8 cellular contexts compared by ENCODE assay signal in genomic region chr3:187742351-187743171, GRCh38. TPM values are rescaled to one million over a fixed set of nuclear protein-coding genes. Genes with fewer than 3 reads are reported as not detected.
DNase-seq lines count a peak whose midpoint lies in the region; ATAC-seq, FAIRE-seq and TF ChIP-seq lines count a peak whose summit lies in the region.

No MANE protein-coding gene starts in this region.

- WGBS in K562 (ENCODE audit: insufficient coverage, low coverage, missing lambda C conversion rate), result 28% methylated on average over 13 of the region's 13 CpGs

- H3K79me2 ChIP-seq in MM.1S (ENCODE audit: low read length) (no peaks in the 10 kb centered on the region), K562 (ENCODE audit: control insufficient read depth, insufficient read depth, low read length) (peaks cover 47% of the 10 kb centered on the region)

- TF ChIP-seq RAD21 in K562 (CRISPR knock-in tag; conservative IDR thresholded peaks at IDR 0.05 in 1 of 2, IDR thresholded peaks at IDR 0.05 in 1 of 2), result no peak; a peak in 1 of 4 replicates

- H3K4me3 ChIP-seq in MM.1S (ENCODE audit: low read length), result no peak overlapping the region
- peak overlapping the region; percentile 87 for H3K4me3 ChIP-seq in K562

- POLR2A ChIA-PET in K562 (lab: Yijun Ruan, JAX), result interaction anchor here (0.6 to 1.5 kb wide), 4 partner anchors 14 to 556 kb away, joined by 3 read pairs; no protein-coding TSS in a partner anchor

- H3K36me3 ChIP-seq in MM.1S (replicated peaks; ENCODE audit: insufficient read depth, low read length) (no peaks in the 10 kb centered on the region), K562 (ENCODE audit: control insufficient read depth, insufficient read depth, low read length) (no peaks in the 10 kb centered on the region)

- H2AFZ ChIP-seq in MM.1S (ENCODE audit: low read length), result no peak overlapping the region
- peak overlapping the region; percentile 43 for H2AFZ ChIP-seq in K562 (ENCODE audit: low read depth, low read length)

- intact Hi-C loops in K562 (cut with micrococcal nuclease), result loop anchor here (5.0 to 10.0 kb wide), 5 partner anchors 172 to 1002 kb away; no protein-coding TSS in a partner anchor

- TF ChIP-seq CTCF in MM.1S (IDR thresholded peaks at IDR 0.05; ENCODE audit: low read length), result 0 out of 2 replicates have a peak, but pooled peaks have one; percentile 2
- no peak for TF ChIP-seq CTCF in K562 (IDR thresholded peaks at IDR 0.05 in 2 of 3, conservative IDR thresholded peaks at IDR 0.05 in 1 of 3; ENCODE audit: insufficient read depth in 2 of 3, low read depth in 1 of 3, low read length in 3 of 3)

- no peak overlapping the region for H3K27ac ChIP-seq in MM.1S (ENCODE audit: low read length)
- peak overlapping the region; percentile 95 for H3K27ac ChIP-seq in K562 (ENCODE audit: extremely low read depth, low read depth, low read length)

- no TSS peak for BruUV-seq in K562 (replicated peaks; lab: Mats Ljungman, UMichigan)

- H3K27me3 ChIP-seq in MM.1S (replicated peaks; ENCODE audit: insufficient read depth, low read length) (peaks cover 21% of the 10 kb centered on the region), K562 (ENCODE audit: control insufficient read depth in 2 of 2, insufficient read depth in 2 of 2, low read length in 2 of 2) (peaks cover 0 to 8% of the 10 kb centered on the region in 2 experiments; a peak in 1 of 5 replicates)

- H3K4me2 ChIP-seq in MM.1S (ENCODE audit: low read depth, low read length) (peak overlapping the region; percentile 92; the same call in 1 of the 2 replicates), K562 (ENCODE audit: insufficient read depth, low read length) (peak overlapping the region; percentile 52)

- in situ Hi-C loops in K562 (cut with MboI), result loop anchor here (5.0 to 25.0 kb wide), 2 partner anchors 1210 to 1395 kb away; no protein-coding TSS in a partner anchor

- TF ChIP-seq EP300 in K562 (IDR thresholded peaks at IDR 0.05; ENCODE audit: low read length), result no peak

- peak; percentile 68 for DNase-seq in CD1c-positive myeloid dendritic cell (ENCODE audit: extremely low spot score)
- DNase-seq in MM.1S, result no peak
- peak in 2 of 4 experiments; percentile 17 to 32 for DNase-seq in K562 (ENCODE audit: extremely low read depth in 1 of 4, low spot score in 3 of 4)
- peak; percentile 33 for DNase-seq in kidney tubule cell (ENCODE audit: low spot score)
- peak; percentile 45 for DNase-seq in superior temporal gyrus (ENCODE audit: extremely low spot score)
- DNase-seq in NK-92 treated with Interleukin-12 subunit alpha and Interleukin-12 subunit beta, amount 100 ng/mL, for 24 hours (lab: John Stamatoyannopoulos, UW), result no peak

- H3K9ac ChIP-seq in MM.1S (ENCODE audit: low read length), result no peak overlapping the region
- H3K9ac ChIP-seq in K562 (ENCODE audit: insufficient read depth in 1 of 2, low read depth in 2 of 2, low read length in 2 of 2), result peak overlapping the region in 1 of 2 experiments; percentile 38; a peak in 2 of 4 replicates

- H3K9me1 ChIP-seq in K562 (ENCODE audit: control insufficient read depth, insufficient read depth, low read length), result no peaks in the 10 kb centered on the region

- CTCF ChIA-PET in K562 (lab: Yijun Ruan, JAX; ENCODE audit: low intra/inter-chr PET ratio), result interaction anchor here (0.5 to 5.4 kb wide), 4 partner anchors 323 to 1405 kb away, joined by 3 to 39 read pairs (median 4); no protein-coding TSS in a partner anchor

- no peaks in the 10 kb centered on the region for H3K9me2 ChIP-seq in MM.1S (replicated peaks; ENCODE audit: insufficient read depth, low read length)

- no peaks in the 10 kb centered on the region for H3K9me3 ChIP-seq in MM.1S (replicated peaks; ENCODE audit: insufficient read depth, low read length)
- no peaks in the 10 kb centered on the region for H3K9me3 ChIP-seq in K562 (replicated peaks; ENCODE audit: control insufficient read depth, insufficient read depth, low read depth, low read length)

- H3K4me1 ChIP-seq in MM.1S (ENCODE audit: low read length) (peaks cover 10% of the 10 kb centered on the region), K562 (replicated peaks in 1 of 2; ENCODE audit: control insufficient read depth in 2 of 2, insufficient read depth in 2 of 2, low read length in 2 of 2) (peaks cover 42 to 46% of the 10 kb centered on the region in 2 experiments)

- TF ChIP-seq POLR2A in K562 (conservative IDR thresholded peaks at IDR 0.05), result no peak

- peaks cover 24% of the 10 kb centered on the region for H3F3A ChIP-seq in MM.1S (ENCODE audit: insufficient read depth, low read length)

- no peak for ATAC-seq in K562
- no peak for ATAC-seq in GM21717 (IDR thresholded peaks at IDR 0.05; ENCODE audit: unreplicated experiment)
- no peak for ATAC-seq in GM21381 (IDR thresholded peaks at IDR 0.05; ENCODE audit: unreplicated experiment)

- H4K20me1 ChIP-seq in MM.1S (ENCODE audit: insufficient read depth, low read length) (no peaks in the 10 kb centered on the region), K562 (replicated peaks; ENCODE audit: control insufficient read depth, insufficient read depth, low read length) (peaks cover 16% of the 10 kb centered on the region; the same call in 1 of the 2 replicates)

- FAIRE-seq in K562 (lab: Jason Lieb, UNC), result no peak

TF ChIP-seq in K562, 482 proteins besides CTCF, POLR2A, EP300 and RAD21 (continues in another document):
- TF ChIP-seq VEZF1 (CRISPR knock-in tag; IDR thresholded peaks at IDR 0.05) (0 out of 2 replicates have a peak, but pooled peaks have one; percentile 28), ATF1 (CRISPR knock-in tag; IDR thresholded peaks at IDR 0.05) (no peak), ATF1 (tag; IDR thresholded peaks at IDR 0.05) (0 out of 2 replicates have a peak, but pooled peaks have one; percentile 10), KDM5B (IDR thresholded peaks at IDR 0.05; ENCODE audit: insufficient replicate concordance, low read depth, low read length) (peak; percentile 34), MLX (CRISPR knock-in tag; conservative IDR thresholded peaks at IDR 0.05) (no peak)

RNA-seq across cellular contexts. Expression of gene BCL6, which starts 2.7 kb away (rescaled TPM):
- 13.3 and 20.6 TPM in 2 replicates for total RNA-seq in K562 (2011; cell fraction: chromatin; rRNA removed; ENCODE audit: low replicate concordance)
- total RNA-seq in K562 (2011; cell fraction: nucleolus; rRNA removed), result 9.1 and 10.0 TPM in 2 replicates
- total RNA-seq in K562 (2011; cell fraction: nucleoplasm; rRNA removed), result 14.6 and 28.6 TPM in 2 replicates
- total RNA-seq in K562 (2014; rRNA removed) (0.64 and 1.3 TPM in 2 replicates), K562 (2014; rRNA removed; fragmentation: Illumina TruSeq; extraction: Trizol) (1.4 and 1.6 TPM in 2 replicates), K562 (2015; rRNA removed; fragmentation: Illumina TruSeq; extraction: Trizol) (0.94 and 0.98 TPM in 2 replicates), K562 (2021) (2.4 and 3.5 TPM in 2 replicates)
- polyA plus RNA-seq in K562 (2011; rRNA removed) (3.4 and 8.7 TPM in 2 replicates), K562 (2014; fragmentation: Illumina TruSeq; extraction: Trizol) (2.6 and 2.8 TPM in 2 replicates), K562 (2014; fragmentation: Nextera tagmentation; extraction: Ambion mirVana) (under 1 TPM; 0.08 to 0.23 TPM), K562 (2014; rRNA removed) (2.5 and 2.8 TPM in 2 replicates)
- 0.98 and 3.2 TPM in 2 replicates for polyA plus RNA-seq in K562 (2011; cell fraction: cytosol; rRNA removed)
- polyA plus RNA-seq in K562 (2011; cell fraction: nucleus; rRNA removed), result 21.7 and 44.7 TPM in 2 replicates
- 5.8 and 17.3 TPM in 2 replicates for polyA plus RNA-seq in K562 (2012)
- polyA minus RNA-seq in K562 (2011; rRNA and poly(A)+ RNA removed), result 3.9 and 5.7 TPM in 2 replicates
- polyA minus RNA-seq in K562 (2011; cell fraction: cytosol; rRNA and poly(A)+ RNA removed), result 0.48 and 0.91 TPM in 2 replicates
- 3.8 and 5.6 TPM in 2 replicates for polyA minus RNA-seq in K562 (2011; cell fraction: nucleus; rRNA and poly(A)+ RNA removed)

RNA-seq across cellular contexts. Expression of gene RTP2, which starts 40.2 kb away (rescaled TPM):
- not detected in 2 replicates for total RNA-seq in K562 (2011; cell fraction: chromatin; rRNA removed; ENCODE audit: low replicate concordance)
- total RNA-seq in K562 (2011; cell fraction: nucleolus; rRNA removed), result not detected in 2 replicates
- total RNA-seq in K562 (2011; cell fraction: nucleoplasm; rRNA removed), result not detected in 2 replicates
- total RNA-seq in K562 (2014; rRNA removed), result not detected in 2 replicates
- not detected in 2 replicates for total RNA-seq in K562 (2014; rRNA removed; fragmentation: Illumina TruSeq; extraction: Trizol)
- not detected in 2 replicates for total RNA-seq in K562 (2015; rRNA removed; fragmentation: Illumina TruSeq; extraction: Trizol)
- total RNA-seq in K562 (2021), result not detected in 2 replicates
- polyA plus RNA-seq in K562 (2011; rRNA removed), result not detected in 2 replicates
- not detected in 2 replicates for polyA plus RNA-seq in K562 (2011; cell fraction: cytosol; rRNA removed)
- not detected in 2 replicates for polyA plus RNA-seq in K562 (2011; cell fraction: nucleus; rRNA removed)
- polyA plus RNA-seq in K562 (2012), result not detected in 2 replicates
- not detected in 2 replicates for polyA plus RNA-seq in K562 (2014; fragmentation: Illumina TruSeq; extraction: Trizol)
- not detected for polyA plus RNA-seq in K562 (2014; fragmentation: Nextera tagmentation; extraction: Ambion mirVana)
- polyA plus RNA-seq in K562 (2014; rRNA removed), result not detected in 2 replicates
- not detected in 2 replicates for polyA minus RNA-seq in K562 (2011; rRNA and poly(A)+ RNA removed)
- polyA minus RNA-seq in K562 (2011; cell fraction: cytosol; rRNA and poly(A)+ RNA removed), result not detected in 2 replicates
- polyA minus RNA-seq in K562 (2011; cell fraction: nucleus; rRNA and poly(A)+ RNA removed), result not detected in 2 replicates

Comparison
In these comparisons a context has a peak if more than half of its experiments do, and no peak if none do; other contexts are left out.
1. DNase-seq: peak in CD1c-positive myeloid dendritic cell (single experiment), kidney tubule cell (single experiment) and superior temporal gyrus (single experiment); none in MM.1S (single experiment) and NK-92 treated with Interleukin-12 subunit alpha and Interleukin-12 subunit beta, amount 100 ng/mL, for 24 hours (single experiment).